Comparison of ENCODE assay signal across 8 cellular contexts in genomic region chr11:848988-849824, GRCh38. TPM values are rescaled to one million over a fixed set of nuclear protein-coding genes. Genes with fewer than 3 reads are reported as not detected.
DNase-seq lines count a peak whose midpoint lies in the region; TF ChIP-seq lines count a peak whose summit lies in the region.
"Had no signal": no experiment of that assay in that cellular context is flagged by ENCODE, and none has a peak within 500 bp of the region (broad histone marks: within the 10 kb centered on the region; RNA-seq: fewer than 3 reads in every experiment).

No MANE protein-coding gene starts in this region.

- peaks cover 9% of the 10 kb centered on the region for H3K79me2 ChIP-seq in neural progenitor cell (ENCODE audit: low read depth)

- peaks cover 10% of the 10 kb centered on the region for H3K27me3 Mint-ChIP-seq in neural progenitor cell (ENCODE audit: insufficient read depth, low read depth)

- H3F3A ChIP-seq in neural progenitor cell (ENCODE audit: low read depth): peaks cover 38% of the 10 kb centered on the region

- peaks cover 56% of the 10 kb centered on the region for H4K20me1 ChIP-seq in neural progenitor cell (ENCODE audit: low read depth)

- H3K27me3 ChIP-seq in colonic mucosa: peaks cover 26% of the 10 kb centered on the region
- H3K27me3 ChIP-seq in neural progenitor cell: peaks cover 29% of the 10 kb centered on the region
- H3K27me3 ChIP-seq: SJSA1 had no signal

- no peak overlapping the region for H3K27ac Mint-ChIP-seq in neural progenitor cell

- peak overlapping the region; percentile 82 for H3K4me3 Mint-ChIP-seq in neural progenitor cell

- peaks cover 27% of the 10 kb centered on the region for H3K4me1 Mint-ChIP-seq in neural progenitor cell

- peak overlapping the region; percentile 90 for H2AFZ ChIP-seq in neural progenitor cell (replicated peaks)

- no peaks in the 10 kb centered on the region for H3K36me3 ChIP-seq in colonic mucosa
- H3K36me3 ChIP-seq in neural progenitor cell: no peaks in the 10 kb centered on the region

- DNase-seq in GM19238 (ENCODE audit: insufficient read length, low spot score) (peak; percentile 42), NCI-H345 treated with DMSO at 0.1 percent for 48 hours (lab: John Stamatoyannopoulos, UW; ENCODE audit: unreplicated experiment) (peak; percentile 56), colonic mucosa (no peak), neural progenitor cell (ENCODE audit: low spot score) (peak; percentile 91), SHP77 (lab: John Stamatoyannopoulos, UW) (no peak), NCI-H1694 treated with DMSO at 0.1 percent for 48 hours (lab: John Stamatoyannopoulos, UW) (no peak), SKM-1 treated with dmso at 0.1 percent for 144 hours (lab: John Stamatoyannopoulos, UW; ENCODE audit: unreplicated experiment) (no peak)

- H3K27ac ChIP-seq in colonic mucosa: no peak overlapping the region
- no peak overlapping the region for H3K27ac ChIP-seq in neural progenitor cell
- H3K27ac ChIP-seq: SJSA1 had no signal

- intact Hi-C loops in colonic mucosa (cut with DNase I): loop anchor here (5.0 kb wide), 1 partner anchor 203 kb away; no protein-coding TSS in a partner anchor

- no peaks in the 10 kb centered on the region for H3K9me3 ChIP-seq in colonic mucosa
- no peaks in the 10 kb centered on the region for H3K9me3 ChIP-seq in neural progenitor cell (ENCODE audit: low read depth)
- H3K9me3 ChIP-seq: SJSA1 had no signal

- H3K9ac ChIP-seq in colonic mucosa (ENCODE audit: low read depth in 2 of 2, low read length in 2 of 2): no peak overlapping the region
- no peak overlapping the region for H3K9ac ChIP-seq in neural progenitor cell

- TF ChIP-seq CTCF in colonic mucosa (IDR thresholded peaks at IDR 0.05) (no peak), neural progenitor cell (IDR thresholded peaks at IDR 0.05) (no peak)

- peak overlapping the region; percentile 99 for H3K4me2 ChIP-seq in neural progenitor cell

- no peaks in the 10 kb centered on the region for H3K36me3 Mint-ChIP-seq in neural progenitor cell

- H3K4me3 ChIP-seq in colonic mucosa (peak overlapping the region; percentile 30), neural progenitor cell (peak overlapping the region; percentile 95)
- H3K4me3 ChIP-seq: SJSA1 had no signal

- H3K4me1 ChIP-seq in colonic mucosa (peaks cover 6% of the 10 kb centered on the region), neural progenitor cell (peaks cover 53% of the 10 kb centered on the region)

- H3K9me3 Mint-ChIP-seq in neural progenitor cell: no peaks in the 10 kb centered on the region

RNA-seq across cellular contexts. Expression of gene TSPAN4, which starts 6.6 kb away (rescaled TPM):
- total RNA-seq in colonic mucosa (10 to 100 TPM; 12.1 to 12.7 TPM), neural progenitor cell (ENCODE audit: low replicate concordance) (19.6 and 58.2 TPM in 2 replicates)

RNA-seq across cellular contexts. Expression of gene POLR2L, which starts 6.9 kb away (rescaled TPM):
- total RNA-seq in colonic mucosa: 100 to 1,000 TPM in 1 of 2 donors, 10 to 100 TPM in 1; 77.4 to 181 TPM
- 12.9 and 27.5 TPM in 2 replicates for total RNA-seq in neural progenitor cell (ENCODE audit: low replicate concordance)

RNA-seq across cellular contexts. Expression of gene CD151, which starts 16.5 kb away (rescaled TPM):
- total RNA-seq in colonic mucosa (100 to 1,000 TPM; 371 to 396 TPM), neural progenitor cell (ENCODE audit: low replicate concordance) (37.4 and 82.2 TPM in 2 replicates)

RNA-seq across cellular contexts. Expression of gene CRACR2B, which starts 21.5 kb away (rescaled TPM):
- total RNA-seq in colonic mucosa (100 to 1,000 TPM in 1 of 2 donors, 10 to 100 TPM in 1; 97.3 to 108 TPM), neural progenitor cell (ENCODE audit: low replicate concordance) (3.9 and 11.6 TPM in 2 replicates)
- total RNA-seq: SJSA1 had no signal

RNA-seq across cellular contexts. Expression of gene PNPLA2, which starts 30.5 kb away (rescaled TPM):
- total RNA-seq in colonic mucosa (100 to 1,000 TPM; 139 to 155 TPM), neural progenitor cell (ENCODE audit: low replicate concordance) (2.6 and 20.9 TPM in 2 replicates)

Comparison
In these comparisons a context has a peak if more than half of its experiments do, and no peak if none do; other contexts are left out.
1. DNase-seq: peak in GM19238 (single experiment), NCI-H345 treated with DMSO at 0.1 percent for 48 hours (single experiment) and neural progenitor cell (single experiment); none in colonic mucosa (single experiment), SHP77 (0 of 2), NCI-H1694 treated with DMSO at 0.1 percent for 48 hours (single experiment) and SKM-1 treated with dmso at 0.1 percent for 144 hours (single experiment).